In genomic region chr11:44269369-44270351, GRCh38 we compare ENCODE assay signal across 1 cellular context.
TF ChIP-seq lines count a peak whose summit lies in the region.

No MANE protein-coding gene starts in this region.

TF ChIP-seq in K562, 482 proteins besides CTCF, POLR2A, EP300 and RAD21 (continued from another document and continues in another):
- no peak for TF ChIP-seq HEY1 (CRISPR knock-in tag; IDR thresholded peaks at IDR 0.05; ENCODE audit: borderline replicate concordance)
- 0 out of 2 replicates have a peak, but pooled peaks have one; percentile 13 for TF ChIP-seq MAX (CRISPR knock-in tag; IDR thresholded peaks at IDR 0.05)
- no peak for TF ChIP-seq GTF2F1 (IDR thresholded peaks at IDR 0.05; ENCODE audit: low read depth, low read length)
- TF ChIP-seq SMC3 (conservative IDR thresholded peaks at IDR 0.05; ENCODE audit: insufficient read depth, low read depth, low read length), result no peak
- peak; percentile 22 to 70; a peak in 2 of 4 replicates for TF ChIP-seq MNT (conservative IDR thresholded peaks at IDR 0.05)
- TF ChIP-seq HMG20B (CRISPR knock-in tag; IDR thresholded peaks at IDR 0.05), result no peak
- no peak for TF ChIP-seq FOXP1 (CRISPR knock-in tag; IDR thresholded peaks at IDR 0.05)
- no peak for TF ChIP-seq MAFK (IDR thresholded peaks at IDR 0.05; ENCODE audit: low read length)
- TF ChIP-seq SIN3B (IDR thresholded peaks at IDR 0.05; ENCODE audit: low read depth), result no peak
- 0 out of 2 replicates have a peak, but pooled peaks have one; percentile 25 for TF ChIP-seq CREB1 (IDR thresholded peaks at IDR 0.05)
- no peak for TF ChIP-seq CREB1 (CRISPR knock-in tag; IDR thresholded peaks at IDR 0.05)
- TF ChIP-seq CCNT2 (IDR thresholded peaks at IDR 0.05; ENCODE audit: borderline replicate concordance, extremely low read depth, insufficient read length, low read depth, low read length), result peak; percentile 85
- no peak for TF ChIP-seq ZNF561 (CRISPR knock-in tag; conservative IDR thresholded peaks at IDR 0.05)
- peak; percentile 89 for TF ChIP-seq NFIC (IDR thresholded peaks at IDR 0.05)
- no peak for TF ChIP-seq GABPB2 (CRISPR knock-in tag; conservative IDR thresholded peaks at IDR 0.05)
- no peak; the same call in 1 of the 2 replicates for TF ChIP-seq ZNF584 (CRISPR knock-in tag; IDR thresholded peaks at IDR 0.05; ENCODE audit: low read depth)
- no peak for TF ChIP-seq ZNF174 (CRISPR knock-in tag; IDR thresholded peaks at IDR 0.05)
- peak; percentile 38; the same call in 1 of the 2 replicates for TF ChIP-seq JUN (IDR thresholded peaks at IDR 0.05; ENCODE audit: borderline replicate concordance, low read depth, low read length)
- no peak for TF ChIP-seq JUN (CRISPR knock-in tag; IDR thresholded peaks at IDR 0.05; ENCODE audit: borderline replicate concordance)
- TF ChIP-seq ZNF124 (CRISPR knock-in tag; IDR thresholded peaks at IDR 0.05), result no peak
- no peak for TF ChIP-seq ZC3H11A (IDR thresholded peaks at IDR 0.05; ENCODE audit: low read depth, low read length)
- TF ChIP-seq MTA1 (IDR thresholded peaks at IDR 0.05; ENCODE audit: borderline replicate concordance), result peak; percentile 90
- TF ChIP-seq TCFL5 (CRISPR knock-in tag; conservative IDR thresholded peaks at IDR 0.05), result no peak
- TF ChIP-seq SIN3A (IDR thresholded peaks at IDR 0.05; ENCODE audit: borderline replicate concordance in 2 of 2, control insufficient read depth in 1 of 2, low read depth in 2 of 2, low read length in 2 of 2), result 0 out of 4 replicates have a peak, but pooled peaks of 1 of the 2 experiments have one; percentile 7
- peak; percentile 88 for TF ChIP-seq RNF2 (IDR thresholded peaks at IDR 0.05)
- peak; percentile 52; the same call in 1 of the 2 replicates for TF ChIP-seq TRIM28 (IDR thresholded peaks at IDR 0.05)
- TF ChIP-seq SAFB (IDR thresholded peaks at IDR 0.05; ENCODE audit: borderline replicate concordance, low read depth, low read length), result no peak
- peak; percentile 90; the same call in 1 of the 2 replicates for TF ChIP-seq HLTF (IDR thresholded peaks at IDR 0.05)
- peak; percentile 86 for TF ChIP-seq POLR2AphosphoS5 (IDR thresholded peaks at IDR 0.05; ENCODE audit: control insufficient read depth, insufficient read depth, low read depth, low read length)
- TF ChIP-seq ZBTB5 (IDR thresholded peaks at IDR 0.05), result no peak
- peak; percentile 65 for TF ChIP-seq PKNOX1 (IDR thresholded peaks at IDR 0.05)
- peak in 1 of 2 experiments; percentile 76; a peak in 2 of 4 replicates for TF ChIP-seq TBL1XR1 (IDR thresholded peaks at IDR 0.05; ENCODE audit: low read length in 2 of 2)
- peak; percentile 73 for TF ChIP-seq ZNF395 (CRISPR knock-in tag; IDR thresholded peaks at IDR 0.05)
- no peak for TF ChIP-seq SREBF2 (CRISPR knock-in tag; IDR thresholded peaks at IDR 0.05)
- peak; percentile 99 for TF ChIP-seq SMARCA4 (IDR thresholded peaks at IDR 0.05)
- TF ChIP-seq RNF219 (CRISPR knock-in tag; IDR thresholded peaks at IDR 0.05), result no peak
- peak; percentile 53 for TF ChIP-seq PRDM10 (IDR thresholded peaks at IDR 0.05; ENCODE audit: partially characterized antibody)
- no peak for TF ChIP-seq ZKSCAN3 (CRISPR knock-in tag; IDR thresholded peaks at IDR 0.05)
- TF ChIP-seq NCOA4 (IDR thresholded peaks at IDR 0.05; ENCODE audit: partially characterized antibody), result peak; percentile 53
- TF ChIP-seq SOX6 (IDR thresholded peaks at IDR 0.05), result peak; percentile 89
- TF ChIP-seq ZNF347 (CRISPR knock-in tag; IDR thresholded peaks at IDR 0.05; ENCODE audit: low read depth), result no peak
- 0 out of 2 replicates have a peak, but pooled peaks have one; percentile 67 for TF ChIP-seq KHSRP (IDR thresholded peaks at IDR 0.05)
- peak; percentile 66; the same call in 1 of the 2 replicates for TF ChIP-seq CREB3L1 (IDR thresholded peaks at IDR 0.05; ENCODE audit: borderline replicate concordance, low read depth)
- no peak for TF ChIP-seq BCL6 (CRISPR knock-in tag; IDR thresholded peaks at IDR 0.05)
- TF ChIP-seq TAF1 (IDR thresholded peaks at IDR 0.05; ENCODE audit: control insufficient read depth, extremely low read depth, insufficient read depth, low read length, severe bottlenecking), result no peak
- no peak for TF ChIP-seq ZNF511 (CRISPR knock-in tag; IDR thresholded peaks at IDR 0.05)
- TF ChIP-seq NR4A1 (CRISPR knock-in tag; IDR thresholded peaks at IDR 0.05), result no peak
- no peak for TF ChIP-seq NR4A1 (tag; IDR thresholded peaks at IDR 0.05)
- peak; percentile 93 for TF ChIP-seq TEAD4 (IDR thresholded peaks at IDR 0.05; ENCODE audit: low read length)
- no peak for TF ChIP-seq TEAD4 (CRISPR knock-in tag; IDR thresholded peaks at IDR 0.05; ENCODE audit: borderline replicate concordance)
- TF ChIP-seq JUND (IDR thresholded peaks at IDR 0.05; ENCODE audit: borderline replicate concordance, low read depth, low read length), result peak; percentile 69
- no peak; the same call in 2 of the 3 replicates for TF ChIP-seq JUND (tag; IDR thresholded peaks at IDR 0.05; ENCODE audit: borderline replicate concordance, low read depth, low read length)
